Comparison of ENCODE assay signal across 2 cellular contexts in the genomic region with DNA sequence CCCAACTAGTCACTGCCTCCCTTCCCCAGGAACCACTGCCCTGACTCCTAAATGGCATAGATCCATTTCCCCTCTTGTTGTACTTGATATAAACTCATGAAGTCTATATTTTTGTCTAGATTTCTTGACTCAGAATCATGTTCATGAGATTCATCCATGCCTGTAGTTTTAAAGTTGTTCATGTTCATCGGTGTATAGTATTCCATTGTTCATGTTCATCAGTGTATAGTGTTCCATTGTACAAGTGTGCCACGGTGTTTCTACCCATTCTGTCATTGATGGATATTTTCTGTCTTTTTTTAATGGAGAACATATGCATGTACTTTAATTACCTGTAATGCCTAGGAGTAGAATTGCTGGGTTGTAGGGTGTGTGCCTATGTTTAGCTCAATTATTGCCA.
TF ChIP-seq lines count a peak whose summit lies in the region.

No MANE protein-coding gene starts in this region.

TF ChIP-seq in HEK293, 187 proteins besides CTCF, POLR2A, EP300 and RAD21 (continued from another document):
- TF ChIP-seq, protein P1, sequence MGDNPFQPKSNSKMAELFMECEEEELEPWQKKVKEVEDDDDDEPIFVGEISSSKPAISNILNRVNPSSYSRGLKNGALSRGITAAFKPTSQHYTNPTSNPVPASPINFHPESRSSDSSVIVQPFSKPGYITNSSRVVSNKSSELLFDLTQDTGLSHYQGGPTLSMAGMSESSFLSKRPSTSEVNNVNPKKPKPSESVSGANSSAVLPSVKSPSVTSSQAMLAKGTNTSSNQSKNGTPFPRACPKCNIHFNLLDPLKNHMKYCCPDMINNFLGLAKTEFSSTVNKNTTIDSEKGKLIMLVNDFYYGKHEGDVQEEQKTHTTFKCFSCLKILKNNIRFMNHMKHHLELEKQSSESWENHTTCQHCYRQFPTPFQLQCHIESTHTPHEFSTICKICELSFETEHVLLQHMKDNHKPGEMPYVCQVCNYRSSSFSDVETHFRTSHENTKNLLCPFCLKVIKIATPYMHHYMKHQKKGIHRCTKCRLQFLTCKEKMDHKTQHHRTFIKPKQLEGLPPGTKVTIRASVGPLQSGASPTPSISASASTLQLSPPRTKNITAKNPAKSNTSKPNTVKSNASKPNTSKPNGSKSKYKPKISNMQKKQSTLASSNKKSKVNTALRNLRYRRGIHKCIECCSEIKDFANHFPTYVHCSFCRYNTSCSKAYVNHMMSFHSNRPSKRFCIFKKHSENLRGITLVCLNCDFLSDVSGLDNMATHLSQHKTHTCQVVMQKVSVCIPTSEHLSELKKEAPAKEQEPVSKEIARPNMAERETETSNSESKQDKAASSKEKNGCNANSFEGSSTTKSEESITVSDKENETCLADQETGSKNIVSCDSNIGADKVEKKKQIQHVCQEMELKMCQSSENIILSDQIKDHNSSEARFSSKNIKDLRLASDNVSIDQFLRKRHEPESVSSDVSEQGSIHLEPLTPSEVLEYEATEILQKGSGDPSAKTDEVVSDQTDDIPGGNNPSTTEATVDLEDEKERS (tag by site-specific recombination; IDR thresholded peaks at IDR 0.05), result 0 out of 2 replicates have a peak, but pooled peaks have one; percentile 68
- TF ChIP-seq ZNF146 (tag by site-specific recombination; IDR thresholded peaks at IDR 0.05), result peak; percentile 100
- no peak for TF ChIP-seq ZNF530 (tag by site-specific recombination; IDR thresholded peaks at IDR 0.05; ENCODE audit: low read depth)
- TF ChIP-seq PBX3 (CRISPR knock-in tag; IDR thresholded peaks at IDR 0.05), result no peak
- no peak for TF ChIP-seq ZNF394 (tag by site-specific recombination; IDR thresholded peaks at IDR 0.05; ENCODE audit: borderline replicate concordance)

TF ChIP-seq in K562, 482 proteins besides CTCF, POLR2A, EP300 and RAD21 (continued from another document):
- TF ChIP-seq, protein P2, sequence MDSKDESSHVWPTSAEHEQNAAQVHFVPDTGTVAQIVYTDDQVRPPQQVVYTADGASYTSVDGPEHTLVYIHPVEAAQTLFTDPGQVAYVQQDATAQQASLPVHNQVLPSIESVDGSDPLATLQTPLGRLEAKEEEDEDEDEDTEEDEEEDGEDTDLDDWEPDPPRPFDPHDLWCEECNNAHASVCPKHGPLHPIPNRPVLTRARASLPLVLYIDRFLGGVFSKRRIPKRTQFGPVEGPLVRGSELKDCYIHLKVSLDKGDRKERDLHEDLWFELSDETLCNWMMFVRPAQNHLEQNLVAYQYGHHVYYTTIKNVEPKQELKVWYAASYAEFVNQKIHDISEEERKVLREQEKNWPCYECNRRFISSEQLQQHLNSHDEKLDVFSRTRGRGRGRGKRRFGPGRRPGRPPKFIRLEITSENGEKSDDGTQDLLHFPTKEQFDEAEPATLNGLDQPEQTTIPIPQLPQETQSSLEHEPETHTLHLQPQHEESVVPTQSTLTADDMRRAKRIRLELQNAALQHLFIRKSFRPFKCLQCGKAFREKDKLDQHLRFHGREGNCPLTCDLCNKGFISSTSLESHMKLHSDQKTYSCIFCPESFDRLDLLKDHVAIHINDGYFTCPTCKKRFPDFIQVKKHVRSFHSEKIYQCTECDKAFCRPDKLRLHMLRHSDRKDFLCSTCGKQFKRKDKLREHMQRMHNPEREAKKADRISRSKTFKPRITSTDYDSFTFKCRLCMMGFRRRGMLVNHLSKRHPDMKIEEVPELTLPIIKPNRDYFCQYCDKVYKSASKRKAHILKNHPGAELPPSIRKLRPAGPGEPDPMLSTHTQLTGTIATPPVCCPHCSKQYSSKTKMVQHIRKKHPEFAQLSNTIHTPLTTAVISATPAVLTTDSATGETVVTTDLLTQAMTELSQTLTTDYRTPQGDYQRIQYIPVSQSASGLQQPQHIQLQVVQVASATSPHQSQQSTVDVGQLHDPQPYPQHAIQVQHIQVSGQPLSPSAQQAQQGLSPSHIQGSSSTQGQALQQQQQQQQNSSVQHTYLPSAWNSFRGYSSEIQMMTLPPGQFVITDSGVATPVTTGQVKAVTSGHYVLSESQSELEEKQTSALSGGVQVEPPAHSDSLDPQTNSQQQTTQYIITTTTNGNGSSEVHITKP (IDR thresholded peaks at IDR 0.05; ENCODE audit: partially characterized antibody), result no peak
- TF ChIP-seq NFATC3 (IDR thresholded peaks at IDR 0.05) (no peak), SMARCC2 (IDR thresholded peaks at IDR 0.05; ENCODE audit: low read depth) (no peak), ZFP30 (CRISPR knock-in tag; IDR thresholded peaks at IDR 0.05; ENCODE audit: borderline replicate concordance) (no peak), JUND (IDR thresholded peaks at IDR 0.05; ENCODE audit: borderline replicate concordance, low read depth, low read length) (no peak), JUND (tag; IDR thresholded peaks at IDR 0.05; ENCODE audit: borderline replicate concordance, low read depth, low read length) (no peak), ZNF146 (CRISPR knock-in tag; IDR thresholded peaks at IDR 0.05; ENCODE audit: unreplicated experiment) (peak; percentile 97), PURB (CRISPR knock-in tag; IDR thresholded peaks at IDR 0.05; ENCODE audit: low read depth) (no peak), RCOR1 (IDR thresholded peaks at IDR 0.05; ENCODE audit: borderline replicate concordance in 1 of 2, low read depth in 2 of 2, low read length in 2 of 2) (peak in 1 of 2 experiments; percentile 16; a peak in 1 of 4 replicates), NCOR1 (IDR thresholded peaks at IDR 0.05) (no peak), ZNF785 (CRISPR knock-in tag; IDR thresholded peaks at IDR 0.05) (no peak), CTBP1 (IDR thresholded peaks at IDR 0.05; ENCODE audit: borderline replicate concordance) (no peak), NCOA6 (IDR thresholded peaks at IDR 0.05) (no peak), ZNF143 (CRISPR knock-in tag; IDR thresholded peaks at IDR 0.05) (no peak)
- TF ChIP-seq, protein P3, sequence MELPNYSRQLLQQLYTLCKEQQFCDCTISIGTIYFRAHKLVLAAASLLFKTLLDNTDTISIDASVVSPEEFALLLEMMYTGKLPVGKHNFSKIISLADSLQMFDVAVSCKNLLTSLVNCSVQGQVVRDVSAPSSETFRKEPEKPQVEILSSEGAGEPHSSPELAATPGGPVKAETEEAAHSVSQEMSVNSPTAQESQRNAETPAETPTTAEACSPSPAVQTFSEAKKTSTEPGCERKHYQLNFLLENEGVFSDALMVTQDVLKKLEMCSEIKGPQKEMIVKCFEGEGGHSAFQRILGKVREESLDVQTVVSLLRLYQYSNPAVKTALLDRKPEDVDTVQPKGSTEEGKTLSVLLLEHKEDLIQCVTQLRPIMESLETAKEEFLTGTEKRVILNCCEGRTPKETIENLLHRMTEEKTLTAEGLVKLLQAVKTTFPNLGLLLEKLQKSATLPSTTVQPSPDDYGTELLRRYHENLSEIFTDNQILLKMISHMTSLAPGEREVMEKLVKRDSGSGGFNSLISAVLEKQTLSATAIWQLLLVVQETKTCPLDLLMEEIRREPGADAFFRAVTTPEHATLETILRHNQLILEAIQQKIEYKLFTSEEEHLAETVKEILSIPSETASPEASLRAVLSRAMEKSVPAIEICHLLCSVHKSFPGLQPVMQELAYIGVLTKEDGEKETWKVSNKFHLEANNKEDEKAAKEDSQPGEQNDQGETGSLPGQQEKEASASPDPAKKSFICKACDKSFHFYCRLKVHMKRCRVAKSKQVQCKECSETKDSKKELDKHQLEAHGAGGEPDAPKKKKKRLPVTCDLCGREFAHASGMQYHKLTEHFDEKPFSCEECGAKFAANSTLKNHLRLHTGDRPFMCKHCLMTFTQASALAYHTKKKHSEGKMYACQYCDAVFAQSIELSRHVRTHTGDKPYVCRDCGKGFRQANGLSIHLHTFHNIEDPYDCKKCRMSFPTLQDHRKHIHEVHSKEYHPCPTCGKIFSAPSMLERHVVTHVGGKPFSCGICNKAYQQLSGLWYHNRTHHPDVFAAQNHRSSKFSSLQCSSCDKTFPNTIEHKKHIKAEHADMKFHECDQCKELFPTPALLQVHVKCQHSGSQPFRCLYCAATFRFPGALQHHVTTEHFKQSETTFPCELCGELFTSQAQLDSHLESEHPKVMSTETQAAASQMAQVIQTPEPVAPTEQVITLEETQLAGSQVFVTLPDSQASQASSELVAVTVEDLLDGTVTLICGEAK (IDR thresholded peaks at IDR 0.05), result no peak
- TF ChIP-seq, protein P3 (CRISPR knock-in tag; IDR thresholded peaks at IDR 0.05), result no peak
- TF ChIP-seq, protein P4, sequence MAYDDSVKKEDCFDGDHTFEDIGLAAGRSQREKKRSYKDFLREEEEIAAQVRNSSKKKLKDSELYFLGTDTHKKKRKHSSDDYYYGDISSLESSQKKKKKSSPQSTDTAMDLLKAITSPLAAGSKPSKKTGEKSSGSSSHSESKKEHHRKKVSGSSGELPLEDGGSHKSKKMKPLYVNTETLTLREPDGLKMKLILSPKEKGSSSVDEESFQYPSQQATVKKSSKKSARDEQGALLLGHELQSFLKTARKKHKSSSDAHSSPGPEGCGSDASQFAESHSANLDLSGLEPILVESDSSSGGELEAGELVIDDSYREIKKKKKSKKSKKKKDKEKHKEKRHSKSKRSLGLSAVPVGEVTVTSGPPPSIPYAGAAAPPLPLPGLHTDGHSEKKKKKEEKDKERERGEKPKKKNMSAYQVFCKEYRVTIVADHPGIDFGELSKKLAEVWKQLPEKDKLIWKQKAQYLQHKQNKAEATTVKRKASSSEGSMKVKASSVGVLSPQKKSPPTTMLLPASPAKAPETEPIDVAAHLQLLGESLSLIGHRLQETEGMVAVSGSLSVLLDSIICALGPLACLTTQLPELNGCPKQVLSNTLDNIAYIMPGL (CRISPR knock-in tag; IDR thresholded peaks at IDR 0.05), result no peak
- TF ChIP-seq, protein P5, sequence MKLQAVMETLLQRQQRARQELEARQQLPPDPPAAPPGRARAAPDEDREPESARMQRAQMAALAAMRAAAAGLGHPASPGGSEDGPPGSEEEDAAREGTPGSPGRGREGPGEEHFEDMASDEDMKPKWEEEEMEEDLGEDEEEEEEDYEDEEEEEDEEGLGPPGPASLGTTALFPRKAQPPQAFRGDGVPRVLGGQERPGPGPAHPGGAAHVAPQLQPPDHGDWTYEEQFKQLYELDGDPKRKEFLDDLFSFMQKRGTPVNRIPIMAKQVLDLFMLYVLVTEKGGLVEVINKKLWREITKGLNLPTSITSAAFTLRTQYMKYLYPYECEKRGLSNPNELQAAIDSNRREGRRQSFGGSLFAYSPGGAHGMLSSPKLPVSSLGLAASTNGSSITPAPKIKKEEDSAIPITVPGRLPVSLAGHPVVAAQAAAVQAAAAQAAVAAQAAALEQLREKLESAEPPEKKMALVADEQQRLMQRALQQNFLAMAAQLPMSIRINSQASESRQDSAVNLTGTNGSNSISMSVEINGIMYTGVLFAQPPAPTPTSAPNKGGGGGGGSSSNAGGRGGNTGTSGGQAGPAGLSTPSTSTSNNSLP (IDR thresholded peaks at IDR 0.05; ENCODE audit: borderline replicate concordance, low read depth, low read length), result no peak
